ENCODE assay signal across 10 cellular contexts in the genomic region with DNA sequence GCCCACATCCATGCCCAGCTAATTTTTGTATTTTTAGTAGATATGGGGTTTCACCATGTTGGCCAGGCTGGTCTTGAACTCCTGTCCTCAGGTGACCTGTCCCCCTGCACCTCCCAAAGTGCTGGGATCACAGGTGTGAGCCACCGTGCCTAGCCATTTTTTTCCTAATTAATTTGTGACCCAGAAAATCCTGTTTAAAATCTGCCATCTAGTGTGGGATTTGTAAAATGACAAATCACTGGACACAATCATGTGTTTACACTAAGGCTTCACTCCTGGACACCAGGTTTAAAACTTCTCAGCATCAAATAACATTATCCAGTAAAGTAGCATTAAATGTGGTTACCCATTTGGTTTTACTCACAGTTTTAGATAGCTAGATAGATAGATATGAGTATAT. TPM values are rescaled to one million over a fixed set of nuclear protein-coding genes. Genes with fewer than 3 reads are reported as not detected.
DNase-seq lines count a peak whose midpoint lies in the region; ATAC-seq and TF ChIP-seq lines count a peak whose summit lies in the region.
"Had no signal": no experiment of that assay in that cellular context is flagged by ENCODE, and none has a peak within 500 bp of the region (broad histone marks: within the 10 kb centered on the region; RNA-seq: fewer than 3 reads in every experiment).

No MANE protein-coding gene starts in this region.

- no peaks in the 10 kb centered on the region for H3K27me3 ChIP-seq in MM.1S (replicated peaks; ENCODE audit: insufficient read depth, low read length)

- no peaks in the 10 kb centered on the region for H3K36me3 ChIP-seq in MM.1S (replicated peaks; ENCODE audit: insufficient read depth, low read length)

- no peak for ATAC-seq in GM19397 (IDR thresholded peaks at IDR 0.05; ENCODE audit: unreplicated experiment)

- no peak overlapping the region for H3K4me3 ChIP-seq in MM.1S (ENCODE audit: low read length)

- no peak overlapping the region for H3K4me3 Mint-ChIP-seq in chondrocyte (ENCODE audit: unreplicated experiment)
- no peak overlapping the region for H3K4me3 Mint-ChIP-seq in osteocyte (ENCODE audit: unreplicated experiment)
- H3K4me3 Mint-ChIP-seq: CD4-positive, CD25-positive, alpha-beta regulatory T cell had no signal

- H3K9me3 Mint-ChIP-seq in chondrocyte (ENCODE audit: low read depth): no peaks in the 10 kb centered on the region
- H3K9me3 Mint-ChIP-seq in osteocyte (ENCODE audit: unreplicated experiment): no peaks in the 10 kb centered on the region

- H3K27ac ChIP-seq in MM.1S (ENCODE audit: low read length): no peak overlapping the region

- H3K4me2 ChIP-seq in MM.1S (ENCODE audit: low read depth, low read length): no peak overlapping the region

- no peaks in the 10 kb centered on the region for H3K79me2 ChIP-seq in MM.1S (ENCODE audit: low read length)

- H2AFZ ChIP-seq in MM.1S (ENCODE audit: low read length): no peak overlapping the region

- H3K9me2 ChIP-seq in MM.1S (replicated peaks; ENCODE audit: insufficient read depth, low read length): no peaks in the 10 kb centered on the region

- no peak overlapping the region for H3K9ac ChIP-seq in MM.1S (ENCODE audit: low read length)

- H3K4me1 ChIP-seq in MM.1S (ENCODE audit: low read length): no peaks in the 10 kb centered on the region

- no peaks in the 10 kb centered on the region for H3K36me3 Mint-ChIP-seq in chondrocyte (ENCODE audit: low read depth)
- no peaks in the 10 kb centered on the region for H3K36me3 Mint-ChIP-seq in osteocyte (ENCODE audit: unreplicated experiment)
- H3K36me3 Mint-ChIP-seq: CD4-positive, CD25-positive, alpha-beta regulatory T cell had no signal

- TF ChIP-seq CTCF in MM.1S (IDR thresholded peaks at IDR 0.05; ENCODE audit: low read length): peak; percentile 33
- TF ChIP-seq CTCF in chondrocyte (IDR thresholded peaks at IDR 0.05): peak; percentile 77
- peak; percentile 53 for TF ChIP-seq CTCF in osteocyte (IDR thresholded peaks at IDR 0.05)

- no peaks in the 10 kb centered on the region for H3K9me3 ChIP-seq in MM.1S (replicated peaks; ENCODE audit: insufficient read depth, low read length)

- H3F3A ChIP-seq in MM.1S (ENCODE audit: insufficient read depth, low read length): no peaks in the 10 kb centered on the region

- no peaks in the 10 kb centered on the region for H3K4me1 Mint-ChIP-seq in chondrocyte (ENCODE audit: low read depth)
- no peaks in the 10 kb centered on the region for H3K4me1 Mint-ChIP-seq in osteocyte (ENCODE audit: unreplicated experiment)

- H4K20me1 ChIP-seq in MM.1S (ENCODE audit: insufficient read depth, low read length): no peaks in the 10 kb centered on the region

- H3K27ac Mint-ChIP-seq in chondrocyte (ENCODE audit: unreplicated experiment) (no peak overlapping the region), osteocyte (ENCODE audit: unreplicated experiment) (no peak overlapping the region)
- H3K27ac Mint-ChIP-seq: CD4-positive, CD25-positive, alpha-beta regulatory T cell had no signal

- DNase-seq in NCI-H1694 treated with DMSO at 0.1 percent for 48 hours (lab: John Stamatoyannopoulos, UW): peak; percentile 5
- no peak for DNase-seq in NCI-H1694 (lab: John Stamatoyannopoulos, UW)
- peak; percentile 55 for DNase-seq in MM.1S
- no peak for DNase-seq in chondrocyte (ENCODE audit: low spot score)
- no peak for DNase-seq in osteocyte (ENCODE audit: extremely low spot score, unreplicated experiment)
- DNase-seq in inferior parietal cortex (ENCODE audit: extremely low spot score): no peak
- no peak for DNase-seq in posterior cingulate gyrus
- DNase-seq: CD4-positive, CD25-positive, alpha-beta regulatory T cell; central memory CD4-positive, alpha-beta T cell had no signal

- intact Hi-C loops in posterior cingulate gyrus (cut with DNase I): no loop called here

- H3K27me3 Mint-ChIP-seq in chondrocyte (ENCODE audit: low read depth) (peaks cover 9% of the 10 kb centered on the region), osteocyte (ENCODE audit: unreplicated experiment) (peaks cover 8% of the 10 kb centered on the region)
- H3K27me3 Mint-ChIP-seq: CD4-positive, CD25-positive, alpha-beta regulatory T cell had no signal

RNA-seq across cellular contexts. Expression of gene KDM4C, which starts 18.6 kb away (rescaled TPM):
- total RNA-seq in chondrocyte: 18.1 to 24.3 TPM (median 21.5 TPM) in 3 replicates
- 23.5 and 25.3 TPM in 2 replicates for total RNA-seq in osteocyte

Comparison
In these comparisons a context has a peak if more than half of its experiments do, and no peak if none do; other contexts are left out.
1. DNase-seq: peak in NCI-H1694 treated with DMSO at 0.1 percent for 48 hours (single experiment) and MM.1S (single experiment); none in NCI-H1694 (single experiment), chondrocyte (single experiment), osteocyte (single experiment), inferior parietal cortex (single experiment) and posterior cingulate gyrus (0 of 10).
2. Peak in every context shown above with its lines, with median percentiles within 50 percentile points of each other: CTCF ChIP-seq.